ENCODE assay signal across 14 cellular contexts in the genomic region with DNA sequence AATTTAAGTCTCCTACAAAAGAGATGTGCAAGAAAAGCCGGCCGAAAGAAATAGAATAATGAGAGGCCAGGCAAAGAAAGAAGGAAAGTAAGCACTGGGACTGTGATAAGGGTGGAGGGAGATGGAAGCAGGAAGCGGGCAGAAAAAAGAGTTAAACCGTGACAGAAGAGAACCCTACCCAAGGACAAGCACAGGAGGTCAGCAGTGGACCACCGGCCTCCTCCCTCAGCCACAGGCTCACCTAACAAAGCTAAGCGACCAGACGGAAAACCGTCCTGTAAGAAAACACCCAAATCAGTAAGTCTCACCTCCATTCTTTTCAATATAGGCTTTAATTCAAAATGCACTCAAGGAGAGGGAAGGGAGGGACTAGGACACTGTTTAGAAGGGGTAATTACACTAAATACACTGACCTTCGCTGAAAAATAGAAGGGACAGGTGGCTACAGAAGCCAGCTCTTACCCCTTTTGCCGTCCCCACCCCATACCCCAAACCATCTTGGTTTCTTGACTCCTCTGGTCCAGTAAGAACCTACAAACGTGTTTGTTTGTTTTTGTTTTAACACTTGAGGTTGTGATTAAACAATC. TPM values are rescaled to one million over a fixed set of nuclear protein-coding genes. Genes with fewer than 3 reads are reported as not detected.
DNase-seq lines count a peak whose midpoint lies in the region; ATAC-seq and TF ChIP-seq lines count a peak whose summit lies in the region.
"Had no signal": no experiment of that assay in that cellular context is flagged by ENCODE, and none has a peak within 500 bp of the region (broad histone marks: within the 10 kb centered on the region; RNA-seq: fewer than 3 reads in every experiment).

No MANE protein-coding gene starts in this region.

- TF ChIP-seq EP300 in sigmoid colon (IDR thresholded peaks at IDR 0.05) = no peak

- no peak for DNase-seq in activated CD8-positive, alpha-beta memory T cell treated with anti-CD3 and anti-CD28 coated beads, Interleukin-2, amount 10 ng/mL, durations not matched to agents 7 days and 5 days
- no peak for DNase-seq in activated CD8-positive, alpha-beta memory T cell treated with anti-CD3 and anti-CD28 coated beads, Interleukin-2, amount 50 U/mL, for 48 hours
- DNase-seq in activated B cell treated with CpG ODN at 0.5 μM for 24 hours (no peak), sigmoid colon (no peak), SW 1271 (lab: John Stamatoyannopoulos, UW) (no peak), ACHN (no peak), GM10248 (ENCODE audit: extremely low spot score) (no peak)
- DNase-seq: activated CD8-positive, alpha-beta memory T cell treated with anti-CD3 and anti-CD28 coated beads for 24 hours; activated naive CD4-positive, alpha-beta T cell treated with anti-CD3 and anti-CD28 coated beads for 36 hours; NCI-H1930; NCI-H774 had no signal

- TF ChIP-seq CTCF in activated B cell treated with CpG ODN at 0.5 μM for 24 hours (IDR thresholded peaks at IDR 0.05) (no peak), sigmoid colon (IDR thresholded peaks at IDR 0.05) (no peak), GM10248 (IDR thresholded peaks at IDR 0.05; ENCODE audit: control extremely low read depth, extremely low read depth, low read depth, missing control alignments) (no peak)

- ATAC-seq in activated CD8-positive, alpha-beta memory T cell treated with anti-CD3 and anti-CD28 coated beads, Interleukin-2, amount 10 ng/mL, durations not matched to agents 7 days and 5 days = no peak
- ATAC-seq in activated B cell treated with CpG ODN at 0.5 μM for 24 hours (ENCODE audit: low read depth) = no peak

- H3K9me3 ChIP-seq in iPS-15b (ENCODE audit: control insufficient read depth, insufficient read depth, low read length) = no peaks in the 10 kb centered on the region
- H3K9me3 ChIP-seq in sigmoid colon = no peaks in the 10 kb centered on the region
- H3K9me3 ChIP-seq: neutrophil had no signal

- H3K36me3 Mint-ChIP-seq in activated CD8-positive, alpha-beta memory T cell treated with anti-CD3 and anti-CD28 coated beads, Interleukin-2, amount 10 ng/mL, durations not matched to agents 7 days and 5 days = no peaks in the 10 kb centered on the region
- no peaks in the 10 kb centered on the region for H3K36me3 Mint-ChIP-seq in activated B cell treated with CpG ODN at 0.5 μM for 24 hours (ENCODE audit: low read depth)

- H3K9ac ChIP-seq in iPS-15b (ENCODE audit: low read depth, low read length) = no peak overlapping the region

- intact Hi-C loops in activated B cell treated with CpG ODN at 0.5 μM for 24 hours (cut with micrococcal nuclease) = no loop called here
- intact Hi-C loops in sigmoid colon (cut with DNase I) = loop anchor here (5.0 kb wide), 1 partner anchor 131 kb away; no protein-coding TSS in a partner anchor

- in situ Hi-C loops in ACHN (cut with HindIII; ENCODE audit: low pct_ligation_motif_present, low pct_unique_long_range_greater_than_20kb, low sequenced_read_pairs) = no loop called here

- peaks cover 4% of the 10 kb centered on the region for H3K4me1 Mint-ChIP-seq in activated CD8-positive, alpha-beta memory T cell treated with anti-CD3 and anti-CD28 coated beads, Interleukin-2, amount 10 ng/mL, durations not matched to agents 7 days and 5 days
- peaks cover 12% of the 10 kb centered on the region for H3K4me1 Mint-ChIP-seq in activated B cell treated with CpG ODN at 0.5 μM for 24 hours

- peak overlapping the region in 3 of 4 donors; percentile 17 to 35 (median 27) for H3K27ac ChIP-seq in sigmoid colon
- H3K27ac ChIP-seq: neutrophil, RWPE1 had no signal

- CTCF ChIA-PET in activated CD8-positive, alpha-beta memory T cell treated with anti-CD3 and anti-CD28 coated beads, Interleukin-2, amount 10 ng/mL, durations not matched to agents 7 days and 5 days (lab: Charles Lee) = no interaction called here
- CTCF ChIA-PET in activated B cell treated with CpG ODN at 0.5 μM for 24 hours (lab: Charles Lee) = no interaction called here
- CTCF ChIA-PET in GM10248 (lab: Yijun Ruan, JAX) = interaction anchor here (0.9 to 4.7 kb wide), 3 partner anchors 13 to 128 kb away, joined by 3 to 19 read pairs (median 3); no protein-coding TSS in a partner anchor

- no peak for TF ChIP-seq POLR2A in sigmoid colon (IDR thresholded peaks at IDR 0.05)

- peaks cover 76% of the 10 kb centered on the region for H3K27me3 Mint-ChIP-seq in activated CD8-positive, alpha-beta memory T cell treated with anti-CD3 and anti-CD28 coated beads, Interleukin-2, amount 10 ng/mL, durations not matched to agents 7 days and 5 days
- peaks cover 68% of the 10 kb centered on the region for H3K27me3 Mint-ChIP-seq in activated B cell treated with CpG ODN at 0.5 μM for 24 hours

- no peaks in the 10 kb centered on the region for H3K9me3 Mint-ChIP-seq in activated CD8-positive, alpha-beta memory T cell treated with anti-CD3 and anti-CD28 coated beads, Interleukin-2, amount 10 ng/mL, durations not matched to agents 7 days and 5 days (ENCODE audit: low read depth)
- peaks cover 2% of the 10 kb centered on the region for H3K9me3 Mint-ChIP-seq in activated B cell treated with CpG ODN at 0.5 μM for 24 hours
- H3K9me3 Mint-ChIP-seq: activated naive CD4-positive, alpha-beta T cell treated with anti-CD3 and anti-CD28 coated beads for 36 hours had no signal

- 25 to 28% methylated on average over 11 of the region's 11 CpGs for WGBS in sigmoid colon, 2 donors

- peak overlapping the region; percentile 2 for H3K27ac Mint-ChIP-seq in activated CD8-positive, alpha-beta memory T cell treated with anti-CD3 and anti-CD28 coated beads, Interleukin-2, amount 10 ng/mL, durations not matched to agents 7 days and 5 days
- H3K27ac Mint-ChIP-seq in activated B cell treated with CpG ODN at 0.5 μM for 24 hours = no peak overlapping the region
- H3K27ac Mint-ChIP-seq: activated naive CD4-positive, alpha-beta T cell treated with anti-CD3 and anti-CD28 coated beads for 36 hours had no signal

- H3K4me3 ChIP-seq in iPS-15b (ENCODE audit: low read depth, low read length) (peak overlapping the region; percentile 63), sigmoid colon (peak overlapping the region in 3 of 4 donors; percentile 50 to 60 (median 56))

- H3K27me3 ChIP-seq in iPS-15b (ENCODE audit: control insufficient read depth, insufficient read depth, low read length) (peaks cover 52% of the 10 kb centered on the region), sigmoid colon (peaks cover 11 to 64% (median 42%) of the 10 kb centered on the region in 3 donors)

- POLR2A ChIA-PET in activated B cell treated with CpG ODN at 0.5 μM for 24 hours (lab: Charles Lee) = no interaction called here
- POLR2A ChIA-PET in GM10248 (lab: Yijun Ruan, JAX) = no interaction called here

- H3K4me1 ChIP-seq in iPS-15b (ENCODE audit: control insufficient read depth, insufficient read depth, low read length) = peaks cover 14% of the 10 kb centered on the region
- peaks cover 0 to 14% (median 11%) of the 10 kb centered on the region in 4 donors for H3K4me1 ChIP-seq in sigmoid colon

- H3K36me3 ChIP-seq in iPS-15b (ENCODE audit: control insufficient read depth, insufficient read depth, low read length) (no peaks in the 10 kb centered on the region), sigmoid colon (no peaks in the 10 kb centered on the region)
- H3K36me3 ChIP-seq: neutrophil had no signal

- no peak overlapping the region for H3K4me3 Mint-ChIP-seq in activated CD8-positive, alpha-beta memory T cell treated with anti-CD3 and anti-CD28 coated beads, Interleukin-2, amount 10 ng/mL, durations not matched to agents 7 days and 5 days
- peak overlapping the region; percentile 39 for H3K4me3 Mint-ChIP-seq in activated B cell treated with CpG ODN at 0.5 μM for 24 hours

RNA-seq across cellular contexts. Expression of a gene that starts 1.9 kb away (rescaled TPM):
- not detected for total RNA-seq in activated CD8-positive, alpha-beta memory T cell treated with anti-CD3 and anti-CD28 coated beads, Interleukin-2, amount 10 ng/mL, durations not matched to agents 7 days and 5 days
- total RNA-seq in activated B cell treated with CpG ODN at 0.5 μM for 24 hours (not detected in 2 replicates), sigmoid colon (1 to 10 TPM in 1 of 4 donors, under 1 TPM in 3; 0.83 to 1.4 (median 0.97) TPM)
- polyA plus RNA-seq in sigmoid colon = under 1 TPM; under 0.01 to 0.34 (median 0.23) TPM
- total RNA-seq: activated naive CD4-positive, alpha-beta T cell treated with anti-CD3 and anti-CD28 coated beads for 36 hours had no signal
